ENCODE assay signal across 8 cellular contexts in the genomic region with DNA sequence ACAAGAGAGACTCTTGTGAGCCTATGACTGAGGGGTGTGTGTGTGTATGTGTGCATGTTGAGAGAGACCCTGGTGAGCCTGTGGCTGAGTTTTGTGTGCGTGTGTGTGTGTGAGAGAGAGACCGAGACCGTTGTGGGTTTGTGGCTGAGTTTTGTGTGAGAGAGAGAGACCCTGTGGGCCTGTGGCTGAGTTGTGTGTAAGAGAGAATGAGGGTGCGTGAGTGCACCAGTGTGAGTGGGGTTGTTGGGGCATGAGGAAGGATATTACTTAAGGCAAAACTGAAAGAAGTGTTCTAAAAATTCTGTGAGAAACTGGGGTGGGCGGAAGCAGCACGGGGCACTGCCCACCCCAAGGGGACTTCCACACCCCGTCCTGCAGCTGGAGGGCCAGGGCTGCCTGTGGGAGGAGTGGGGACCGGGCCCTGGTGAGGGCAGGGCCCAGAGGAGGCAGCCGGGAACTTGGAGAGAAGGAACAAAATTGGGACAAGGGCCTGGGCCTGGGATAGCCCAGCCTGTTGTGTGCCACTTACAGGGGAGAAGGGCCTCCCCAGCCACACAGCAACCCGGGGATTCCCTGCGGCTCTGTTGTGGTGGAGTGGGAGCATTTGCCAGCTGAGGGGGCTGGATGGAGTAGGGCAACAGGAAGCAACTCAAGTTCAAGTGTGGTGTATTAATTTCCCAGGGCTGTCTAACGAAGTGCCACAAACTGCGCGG. TPM values are rescaled to one million over a fixed set of nuclear protein-coding genes. Genes with fewer than 3 reads are reported as not detected.
DNase-seq lines count a peak whose midpoint lies in the region; ATAC-seq and TF ChIP-seq lines count a peak whose summit lies in the region.

No MANE protein-coding gene starts in this region.

- H3K4me3 ChIP-seq in vagina = peak overlapping the region; percentile 4 to 20

- H3K9me3 Mint-ChIP-seq in WTC11 (no peaks in the 10 kb centered on the region), chondrocyte (ENCODE audit: low read depth) (no peaks in the 10 kb centered on the region), neural crest cell (no peaks in the 10 kb centered on the region), mesothelial cell of epicardium (peaks cover 4% of the 10 kb centered on the region)

- in situ Hi-C loops in ACHN (cut with HindIII; ENCODE audit: low pct_ligation_motif_present, low pct_unique_long_range_greater_than_20kb, low sequenced_read_pairs) = no loop called here

- intact Hi-C loops in vagina (cut with DNase I) = loop anchor here (10.0 kb wide), 1 partner anchor 67 kb away; no protein-coding TSS in a partner anchor

- DNase-seq in WTC11 (ENCODE audit: low spot score) (no peak), chondrocyte (ENCODE audit: low spot score) (no peak), neural crest cell (ENCODE audit: low read depth, low spot score) (no peak), vagina (ENCODE audit: extremely low spot score in 2 of 2) (no peak), mesothelial cell of epicardium (ENCODE audit: low spot score in 2 of 2, unreplicated experiment in 2 of 2) (no peak), ACHN (no peak)

- TF ChIP-seq CTCF in WTC11 (IDR thresholded peaks at IDR 0.05) = no peak
- no peak for TF ChIP-seq CTCF in chondrocyte (IDR thresholded peaks at IDR 0.05)
- TF ChIP-seq CTCF in neural crest cell (conservative IDR thresholded peaks at IDR 0.05) = no peak
- no peak for TF ChIP-seq CTCF in vagina (IDR thresholded peaks at IDR 0.05)
- TF ChIP-seq CTCF in mesothelial cell of epicardium (IDR thresholded peaks at IDR 0.05; ENCODE audit: unreplicated experiment) = no peak

- H3K36me3 ChIP-seq in vagina = no peaks in the 10 kb centered on the region

- peaks cover 41% of the 10 kb centered on the region for H3K4me1 ChIP-seq in vagina

- no peaks in the 10 kb centered on the region for H3K9me3 ChIP-seq in vagina

- H3K4me1 Mint-ChIP-seq in WTC11 = peaks cover 65% of the 10 kb centered on the region
- peaks cover 51% of the 10 kb centered on the region for H3K4me1 Mint-ChIP-seq in chondrocyte (ENCODE audit: low read depth)
- H3K4me1 Mint-ChIP-seq in neural crest cell = peaks cover 39% of the 10 kb centered on the region
- H3K4me1 Mint-ChIP-seq in mesothelial cell of epicardium = peaks cover 30% of the 10 kb centered on the region

- peaks cover 3% of the 10 kb centered on the region; the same call in 1 of the 2 replicates for H3K36me3 Mint-ChIP-seq in WTC11
- H3K36me3 Mint-ChIP-seq in chondrocyte (ENCODE audit: low read depth) = no peaks in the 10 kb centered on the region
- peaks cover 2% of the 10 kb centered on the region for H3K36me3 Mint-ChIP-seq in neural crest cell (ENCODE audit: low read depth)
- peaks cover 2% of the 10 kb centered on the region for H3K36me3 Mint-ChIP-seq in mesothelial cell of epicardium

- H3K27me3 ChIP-seq in vagina = no peaks in the 10 kb centered on the region

- TF ChIP-seq POLR2A in GM19193 (IDR thresholded peaks at IDR 0.05; ENCODE audit: extremely low read depth, insufficient read depth, insufficient read length) = peak; percentile 16
- TF ChIP-seq POLR2A in vagina (IDR thresholded peaks at IDR 0.05) = no peak

- H3K4me3 Mint-ChIP-seq in WTC11 = no peak overlapping the region
- H3K4me3 Mint-ChIP-seq in chondrocyte (ENCODE audit: unreplicated experiment) = peak overlapping the region; percentile 57
- H3K4me3 Mint-ChIP-seq in neural crest cell = no peak overlapping the region
- H3K4me3 Mint-ChIP-seq in mesothelial cell of epicardium = no peak overlapping the region

- H3K27me3 Mint-ChIP-seq in WTC11 (ENCODE audit: low read depth) (no peaks in the 10 kb centered on the region), chondrocyte (ENCODE audit: low read depth) (no peaks in the 10 kb centered on the region), neural crest cell (ENCODE audit: low read depth) (no peaks in the 10 kb centered on the region), mesothelial cell of epicardium (ENCODE audit: low read depth) (no peaks in the 10 kb centered on the region)

- POLR2A ChIA-PET in WTC11 (lab: Charles Lee) = interaction anchor here (1.3 kb wide), 1 partner anchor 20 kb away, joined by 3 read pairs; no protein-coding TSS in a partner anchor

- H3K27ac Mint-ChIP-seq in WTC11 = peak overlapping the region; percentile 98
- H3K27ac Mint-ChIP-seq in chondrocyte (ENCODE audit: unreplicated experiment) = peak overlapping the region; percentile 71
- H3K27ac Mint-ChIP-seq in neural crest cell (ENCODE audit: unreplicated experiment) = peak overlapping the region; percentile 65
- H3K27ac Mint-ChIP-seq in mesothelial cell of epicardium = no peak overlapping the region

- ATAC-seq in HG03103 (IDR thresholded peaks at IDR 0.05; ENCODE audit: low read depth, unreplicated experiment) (peak; percentile 31), WTC11 (peak; percentile 14)

- H3K27ac ChIP-seq in vagina = peak overlapping the region; percentile 74

- CTCF ChIA-PET in WTC11 (lab: Charles Lee) = no interaction called here

TF ChIP-seq in WTC11, 78 proteins besides CTCF, POLR2A, EP300 and RAD21:
- TF ChIP-seq SOX15 (CRISPR knock-in tag; IDR thresholded peaks at IDR 0.05) = no peak
- TF ChIP-seq RORB (CRISPR knock-in tag; IDR thresholded peaks at IDR 0.05) = no peak
- TF ChIP-seq, protein P1, sequence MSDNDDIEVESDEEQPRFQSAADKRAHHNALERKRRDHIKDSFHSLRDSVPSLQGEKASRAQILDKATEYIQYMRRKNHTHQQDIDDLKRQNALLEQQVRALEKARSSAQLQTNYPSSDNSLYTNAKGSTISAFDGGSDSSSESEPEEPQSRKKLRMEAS (CRISPR knock-in tag; IDR thresholded peaks at IDR 0.05) = no peak

RNA-seq across cellular contexts. Expression of gene TMEM131L, which starts 22.0 kb away (rescaled TPM):
- total RNA-seq in WTC11 (2021) = 18.1 to 26.7 TPM (median 19.2 TPM) in 3 replicates
- 6.6 to 10.2 TPM (median 8.4 TPM) in 3 replicates for total RNA-seq in chondrocyte
- total RNA-seq in neural crest cell = 36.1 and 36.6 TPM in 2 replicates
- 17.7 TPM for total RNA-seq in vagina
- total RNA-seq in mesothelial cell of epicardium = 11.0 to 13.9 TPM (median 11.4 TPM) in 3 replicates
